Comparison of ENCODE assay signal across 11 cellular contexts in the genomic region with DNA sequence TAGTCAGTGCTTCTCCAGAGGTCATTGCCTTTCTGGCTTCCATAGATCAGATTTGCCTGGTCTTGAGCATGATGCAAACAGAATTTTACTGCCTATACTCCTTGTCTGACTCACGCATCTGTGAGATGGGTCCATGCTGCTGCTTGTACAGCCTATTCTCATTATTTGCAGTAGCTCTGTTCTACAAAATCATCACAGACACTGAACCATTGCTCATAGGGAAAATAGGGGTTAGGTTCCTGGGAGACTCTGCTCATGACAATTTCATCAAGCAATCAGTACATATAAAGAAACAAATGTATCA. TPM values are rescaled to one million over a fixed set of nuclear protein-coding genes. Genes with fewer than 3 reads are reported as not detected.
DNase-seq lines count a peak whose midpoint lies in the region; ATAC-seq, FAIRE-seq and TF ChIP-seq lines count a peak whose summit lies in the region.
"Had no signal": no experiment of that assay in that cellular context is flagged by ENCODE, and none has a peak within 500 bp of the region (broad histone marks: within the 10 kb centered on the region; RNA-seq: fewer than 3 reads in every experiment).

No MANE protein-coding gene starts in this region.

- H2AFZ ChIP-seq in OCI-LY3 (ENCODE audit: low read depth, low read length) (peak overlapping the region; percentile 92), GM12878 (ENCODE audit: control insufficient read depth, low read depth, low read length) (peak overlapping the region; percentile 35; the same call in 1 of the 2 replicates)

- peak overlapping the region; percentile 65 for H3K4me2 ChIP-seq in OCI-LY3 (ENCODE audit: low read length)
- no peak overlapping the region for H3K4me2 ChIP-seq in GM12878 (ENCODE audit: control insufficient read depth, insufficient read depth)

- POLR2A ChIA-PET in GM12878 (lab: Charles Lee), result interaction anchor here (0.9 kb wide), 1 partner anchor 401 kb away, joined by 3 read pairs; no protein-coding TSS in a partner anchor

- TF ChIP-seq EP300 in GM12878 (IDR thresholded peaks at IDR 0.05; ENCODE audit: borderline replicate concordance in 1 of 2, control insufficient read depth in 1 of 2, low read depth in 2 of 2, low read length in 2 of 2), result no peak

- in situ Hi-C loops in GM12878 (cut with MboI), result loop anchor here (5.0 kb wide), 2 partner anchors 102 to 352 kb away; no protein-coding TSS in a partner anchor

- TF ChIP-seq POLR2A in GM12878 (IDR thresholded peaks at IDR 0.05; ENCODE audit: low read depth, low read length), result no peak

- intact Hi-C loops in GM12878 (cut with micrococcal nuclease; ENCODE audit: unreplicated experiment), result loop anchor here (1.0 to 5.0 kb wide), 5 partner anchors 110 to 729 kb away; no protein-coding TSS in a partner anchor
- intact Hi-C loops in mucosa of descending colon (cut with DNase I, micrococcal nuclease), result loop anchor here (2.0 to 10.0 kb wide), 3 partner anchors 55 to 107 kb away; no protein-coding TSS in a partner anchor

- H3K79me2 ChIP-seq in OCI-LY3 (ENCODE audit: low read length), result no peaks in the 10 kb centered on the region
- H3K79me2 ChIP-seq in GM12878 (ENCODE audit: control insufficient read depth, insufficient read depth, low read length), result no peaks in the 10 kb centered on the region

- no peaks in the 10 kb centered on the region for H3K27me3 ChIP-seq in OCI-LY3 (ENCODE audit: low read depth, low read length)
- H3K27me3 ChIP-seq in GM12878 (replicated peaks in 1 of 2; ENCODE audit: control insufficient read depth in 2 of 2, insufficient read depth in 2 of 2, low read length in 1 of 2), result no peaks in the 10 kb centered on the region
- H3K27me3 ChIP-seq: BE2C had no signal

- no peak overlapping the region for H3K4me3 Mint-ChIP-seq in HFFc6

- no peak overlapping the region for H3K27ac ChIP-seq in OCI-LY3 (ENCODE audit: low read length)
- no peak overlapping the region for H3K27ac ChIP-seq in GM12878 (ENCODE audit: control insufficient read depth, insufficient read depth)
- H3K27ac ChIP-seq: GM23248, SK-N-MC had no signal

- peaks cover 9% of the 10 kb centered on the region; the same call in 1 of the 2 replicates for H3K27me3 Mint-ChIP-seq in HFFc6 (ENCODE audit: insufficient read depth)

- H3K9me3 ChIP-seq in OCI-LY3 (ENCODE audit: insufficient read depth, low read length) (no peaks in the 10 kb centered on the region), GM12878 (replicated peaks; ENCODE audit: control insufficient read depth, insufficient read depth, low read length) (no peaks in the 10 kb centered on the region), mucosa of descending colon (no peaks in the 10 kb centered on the region)
- H3K9me3 ChIP-seq: BE2C had no signal

- H3K36me3 ChIP-seq in OCI-LY3 (replicated peaks; ENCODE audit: low read depth, low read length), result no peaks in the 10 kb centered on the region
- H3K36me3 ChIP-seq in GM12878 (ENCODE audit: control insufficient read depth in 2 of 2, insufficient read depth in 2 of 2, low read length in 1 of 2), result no peaks in the 10 kb centered on the region
- H3K36me3 ChIP-seq in mucosa of descending colon (ENCODE audit: low read depth), result no peaks in the 10 kb centered on the region
- H3K36me3 ChIP-seq: BE2C had no signal

- H3K9me3 Mint-ChIP-seq in HFFc6, result no peaks in the 10 kb centered on the region

- BruUV-seq in GM12878 (replicated peaks; lab: Mats Ljungman, UMichigan), result no TSS peak

- no peak for DNase-seq in GM12878 (ENCODE audit: low read depth, low spot score)
- DNase-seq in mucosa of descending colon, result no peak
- no peak for DNase-seq in COR-L47 (lab: John Stamatoyannopoulos, UW)
- DNase-seq in activated gamma-delta T cell treated with Interleukin-2 at 50 U/mL for 16 hours, result no peak
- no peak for DNase-seq in HFFc6

- H3K27ac Mint-ChIP-seq in HFFc6, result no peak overlapping the region

- H3K36me3 Mint-ChIP-seq in HFFc6 (ENCODE audit: low read depth), result no peaks in the 10 kb centered on the region

- H3K4me1 ChIP-seq in OCI-LY3 (ENCODE audit: low read length), result peaks cover 15% of the 10 kb centered on the region
- H3K4me1 ChIP-seq in GM12878 (ENCODE audit: control insufficient read depth, insufficient read depth, low read length), result no peaks in the 10 kb centered on the region
- H3K4me1 ChIP-seq in mucosa of descending colon (ENCODE audit: low read depth), result no peaks in the 10 kb centered on the region
- H3K4me1 ChIP-seq: BE2C had no signal

- TF ChIP-seq RAD21 in GM12878 (IDR thresholded peaks at IDR 0.05; ENCODE audit: insufficient read depth, low read depth, low read length), result no peak

- TF ChIP-seq CTCF in OCI-LY3 (IDR thresholded peaks at IDR 0.05; ENCODE audit: low read depth, low read length) (no peak), GM12878 (IDR thresholded peaks at IDR 0.05 in 2 of 3, conservative IDR thresholded peaks at IDR 0.05 in 1 of 3; ENCODE audit: control insufficient read depth in 2 of 3, extremely low read depth in 1 of 3, insufficient read depth in 1 of 3, low read depth in 3 of 3, low read length in 3 of 3) (no peak), mucosa of descending colon (IDR thresholded peaks at IDR 0.05) (no peak), HFFc6 (IDR thresholded peaks at IDR 0.05) (no peak)

- H3K9ac ChIP-seq in OCI-LY3 (ENCODE audit: low read length) (no peak overlapping the region), GM12878 (ENCODE audit: control insufficient read depth, insufficient read depth, low read length) (no peak overlapping the region)

- ATAC-seq in HG02938 (IDR thresholded peaks at IDR 0.05; ENCODE audit: unreplicated experiment) (peak; percentile 8), GM12878 (no peak; the same call in 2 of the 3 replicates), mucosa of descending colon (peak; percentile 8), GM18870 (IDR thresholded peaks at IDR 0.05; ENCODE audit: unreplicated experiment) (no peak)

- RAD21 ChIA-PET in GM12878 (lab: Charles Lee; ENCODE audit: unreplicated experiment), result interaction anchor here (0.6 to 18.3 kb wide), 22 partner anchors 8 to 729 kb away, joined by 3 to 340 read pairs (median 4); no protein-coding TSS in a partner anchor

- 47% methylated on average over 1 of the region's 1 CpG for WGBS in GM12878 (ENCODE audit: insufficient coverage, insufficient replicate concordance, low lambda C conversion rate, missing lambda C conversion rate)

- H3K4me3 ChIP-seq in OCI-LY3 (ENCODE audit: low read length) (peak overlapping the region; percentile 36; the same call in 1 of the 2 replicates), GM12878 (no peak overlapping the region), mucosa of descending colon (no peak overlapping the region)
- H3K4me3 ChIP-seq: GM23248, SK-N-MC had no signal

- CTCF ChIA-PET in GM12878 (lab: Yijun Ruan, JAX), result interaction anchor here (0.6 to 22.6 kb wide), 25 partner anchors 10 to 729 kb away, joined by 3 to 704 read pairs (median 4); no protein-coding TSS in a partner anchor

- H4K20me1 ChIP-seq in OCI-LY3 (ENCODE audit: insufficient read depth, low read length) (no peaks in the 10 kb centered on the region), GM12878 (ENCODE audit: control insufficient read depth, insufficient read depth) (no peaks in the 10 kb centered on the region)

- H3K4me1 Mint-ChIP-seq in HFFc6 (ENCODE audit: low read depth), result peaks cover 31% of the 10 kb centered on the region

- SMC1A ChIA-PET in GM12878 (lab: Charles Lee; ENCODE audit: uncharacterized antibody, unreplicated experiment), result interaction anchor here (0.6 to 20.9 kb wide), 22 partner anchors 7 to 406 kb away, joined by 3 to 516 read pairs (median 6); no protein-coding TSS in a partner anchor

- FAIRE-seq in GM12878 (lab: Jason Lieb, UNC), result peak; percentile 66

TF ChIP-seq in GM12878, 131 proteins besides CTCF, POLR2A, EP300 and RAD21 (continues in another document):
- TF ChIP-seq MXI1 (IDR thresholded peaks at IDR 0.05; ENCODE audit: low read depth, low read length) (no peak), HDAC2 (IDR thresholded peaks at IDR 0.05) (no peak), SRF (IDR thresholded peaks at IDR 0.05; ENCODE audit: low read depth in 2 of 2, low read length in 2 of 2) (no peak), IRF4 (IDR thresholded peaks at IDR 0.05; ENCODE audit: low read depth, low read length) (no peak), POLR2AphosphoS2 (IDR thresholded peaks at IDR 0.05; ENCODE audit: low read depth, low read length) (no peak), KLF5 (IDR thresholded peaks at IDR 0.05; ENCODE audit: partially characterized antibody) (no peak), RELB (IDR thresholded peaks at IDR 0.05; ENCODE audit: low read depth) (no peak)

RNA-seq across cellular contexts. Expression of gene CREB3L2, which starts 7.4 kb away (rescaled TPM):
- total RNA-seq in GM12878 (2013; cell fraction: nucleolus; rRNA removed), result 131 and 139 TPM in 2 replicates
- total RNA-seq in GM12878 (2014; rRNA removed) (13.3 and 16.7 TPM in 2 replicates), GM12878 (2014; rRNA removed; fragmentation: Illumina TruSeq; extraction: Trizol) (17.9 and 18.0 TPM in 2 replicates), GM12878 (2021) (65.2 and 67.1 TPM in 2 replicates), mucosa of descending colon (10 to 100 TPM; 15.8 to 54.3 (median 40.6) TPM)
- polyA plus RNA-seq in GM12878 (2011; ENCODE audit: low read depth), result 21.3 TPM
- polyA plus RNA-seq in GM12878 (2011; rRNA removed) (21.5 and 34.9 TPM in 2 replicates), GM12878 (2014; fragmentation: Illumina TruSeq; extraction: Trizol) (34.5 and 38.4 TPM in 2 replicates), GM12878 (2014; fragmentation: Nextera tagmentation; extraction: Ambion mirVana) (1 to 10 TPM; 6.4 to 8.1 TPM), GM12878 (2014; rRNA removed) (21.8 and 29.4 TPM in 2 replicates), GM12878 (2016; fragmentation: Nextera tagmentation; extraction: Ambion mirVana) (10 to 100 TPM; 30.5 to 37.1 TPM)
- 25.6 and 30.7 TPM in 2 replicates for polyA plus RNA-seq in GM12878 (2011; cell fraction: cytosol; rRNA removed)
- 27.1 and 30.9 TPM in 2 replicates for polyA plus RNA-seq in GM12878 (2011; cell fraction: nucleus; rRNA removed)
- 26.7 and 29.0 TPM in 2 replicates for polyA plus RNA-seq in GM12878 (2012)
- 43.1 and 49.2 TPM in 2 replicates for polyA minus RNA-seq in GM12878 (2011; rRNA and poly(A)+ RNA removed)
- polyA minus RNA-seq in GM12878 (2011; cell fraction: cytosol; rRNA and poly(A)+ RNA removed), result 20.9 and 21.9 TPM in 2 replicates
- polyA minus RNA-seq in GM12878 (2011; cell fraction: nucleus; rRNA and poly(A)+ RNA removed), result 34.6 and 56.4 TPM in 2 replicates
- total RNA-seq in HFFc6 (2021; fragmentation: NEBNext Ultra II Directional; extraction: Animal tissue kit (Norgen Biotek cat#: 25700)), result 100 to 1,000 TPM; 112 to 139 (median 123) TPM

Comparison
In these comparisons a context has a peak if more than half of its experiments do, and no peak if none do; other contexts are left out.
1. ATAC-seq: peak in HG02938 (single experiment) and mucosa of descending colon (single experiment); none in GM12878 (single experiment) and GM18870 (single experiment).